Comparison of ENCODE assay signal across 16 cellular contexts in the genomic region with DNA sequence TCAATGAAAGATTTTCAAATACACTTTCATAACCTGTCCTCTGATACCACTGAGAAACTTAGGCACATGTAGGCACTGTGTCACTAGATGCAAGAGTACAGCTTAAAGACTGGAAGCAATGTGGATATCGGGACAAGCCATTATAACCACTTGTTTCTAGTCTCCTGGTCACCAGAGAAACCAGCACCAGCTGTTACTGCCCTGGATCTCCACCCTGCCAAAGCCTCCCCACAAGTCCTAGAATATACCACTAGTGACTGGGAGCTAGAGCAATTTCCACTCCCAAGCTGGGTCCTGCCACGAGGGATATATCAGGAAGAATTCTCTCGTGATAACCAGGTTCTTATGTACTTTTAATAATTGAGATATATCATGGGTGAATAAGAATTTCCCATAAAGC. TPM values are rescaled to one million over a fixed set of nuclear protein-coding genes. Genes with fewer than 3 reads are reported as not detected.
DNase-seq lines count a peak whose midpoint lies in the region; ATAC-seq and TF ChIP-seq lines count a peak whose summit lies in the region.
"Had no signal": no experiment of that assay in that cellular context is flagged by ENCODE, and none has a peak within 500 bp of the region (broad histone marks: within the 10 kb centered on the region; RNA-seq: fewer than 3 reads in every experiment).

No MANE protein-coding gene starts in this region.

- H3K4me3 ChIP-seq in right cardiac atrium (ENCODE audit: low read length), result no peak overlapping the region
- H3K4me3 ChIP-seq: BLaER1 treated with 17β-estradiol and CSF1 and Interleukin-3, amounts not matched to agents 10 nM and 100 nM had no signal

- peaks cover 12% of the 10 kb centered on the region for H3K36me3 Mint-ChIP-seq in activated naive CD8-positive, alpha-beta T cell
- peaks cover 19% of the 10 kb centered on the region for H3K36me3 Mint-ChIP-seq in activated naive CD8-positive, alpha-beta T cell treated with anti-CD3 and anti-CD28 coated beads for 36 hours
- H3K36me3 Mint-ChIP-seq in osteocyte (ENCODE audit: unreplicated experiment), result peaks cover 31% of the 10 kb centered on the region

- no peaks in the 10 kb centered on the region for H3K9me3 Mint-ChIP-seq in activated naive CD8-positive, alpha-beta T cell (ENCODE audit: low read depth)
- no peaks in the 10 kb centered on the region for H3K9me3 Mint-ChIP-seq in activated naive CD8-positive, alpha-beta T cell treated with anti-CD3 and anti-CD28 coated beads for 36 hours
- H3K9me3 Mint-ChIP-seq in osteocyte (ENCODE audit: unreplicated experiment), result no peaks in the 10 kb centered on the region
- H3K9me3 Mint-ChIP-seq in stimulated activated naive CD8-positive, alpha-beta T cell treated with anti-CD3 and anti-CD28 coated beads, Interleukin-15, amount 100 ng/mL, for 72 hours, result no peaks in the 10 kb centered on the region
- H3K9me3 Mint-ChIP-seq: CD8-positive, alpha-beta memory T cell; H9; IgD-negative memory B cell had no signal

- H3K4me1 ChIP-seq in right cardiac atrium (ENCODE audit: control insufficient read depth, insufficient read depth, low read length), result peaks cover 6% of the 10 kb centered on the region
- H3K4me1 ChIP-seq: Caco-2 had no signal

- 83% methylated on average over 3 of the region's 3 CpGs for WGBS in right cardiac atrium

- H3K4me3 Mint-ChIP-seq in activated naive CD8-positive, alpha-beta T cell, result no peak overlapping the region
- H3K4me3 Mint-ChIP-seq in activated naive CD8-positive, alpha-beta T cell treated with anti-CD3 and anti-CD28 coated beads for 36 hours, result no peak overlapping the region
- H3K4me3 Mint-ChIP-seq in osteocyte (ENCODE audit: unreplicated experiment), result no peak overlapping the region
- H3K4me3 Mint-ChIP-seq in stimulated activated naive CD8-positive, alpha-beta T cell treated with anti-CD3 and anti-CD28 coated beads, Interleukin-15, amount 100 ng/mL, for 72 hours, result no peak overlapping the region
- H3K4me3 Mint-ChIP-seq: CD8-positive, alpha-beta memory T cell; H9; IgD-negative memory B cell had no signal

- DNase-seq in activated naive CD8-positive, alpha-beta T cell treated with anti-CD3 and anti-CD28 coated beads for 36 hours, result no peak
- DNase-seq in left lobe of liver (ENCODE audit: low spot score) (no peak), osteocyte (ENCODE audit: extremely low spot score, unreplicated experiment) (peak; percentile 25), right cardiac atrium (no peak), mucosa of gallbladder (ENCODE audit: low spot score) (no peak)
- DNase-seq in stimulated activated naive CD8-positive, alpha-beta T cell treated with anti-CD3 and anti-CD28 coated beads, Interleukin-15, amount 100 ng/mL, for 72 hours, result no peak
- DNase-seq: 8988T; Caco-2; CD8-positive, alpha-beta memory T cell; DMS79; GDM1; H9 had no signal

- ATAC-seq in left lobe of liver (peak; percentile 43), right cardiac atrium (no peak)
- ATAC-seq in stimulated activated naive CD8-positive, alpha-beta T cell treated with anti-CD3 and anti-CD28 coated beads, Interleukin-15, amount 100 ng/mL, for 72 hours, result no peak
- ATAC-seq: HepG2 had no signal

- H3K27me3 Mint-ChIP-seq in activated naive CD8-positive, alpha-beta T cell, result no peaks in the 10 kb centered on the region
- no peaks in the 10 kb centered on the region for H3K27me3 Mint-ChIP-seq in activated naive CD8-positive, alpha-beta T cell treated with anti-CD3 and anti-CD28 coated beads for 36 hours
- no peaks in the 10 kb centered on the region for H3K27me3 Mint-ChIP-seq in osteocyte (ENCODE audit: unreplicated experiment)
- H3K27me3 Mint-ChIP-seq in stimulated activated naive CD8-positive, alpha-beta T cell treated with anti-CD3 and anti-CD28 coated beads, Interleukin-15, amount 100 ng/mL, for 72 hours, result no peaks in the 10 kb centered on the region
- H3K27me3 Mint-ChIP-seq: CD8-positive, alpha-beta memory T cell; IgD-negative memory B cell had no signal

- intact Hi-C loops in right cardiac atrium (cut with DNase I), result no loop called here

- H3K9me3 ChIP-seq in right cardiac atrium (ENCODE audit: control insufficient read depth, low read length), result no peaks in the 10 kb centered on the region
- H3K9me3 ChIP-seq: BLaER1 treated with 17β-estradiol and CSF1 and Interleukin-3, amounts not matched to agents 10 nM and 100 nM; Caco-2 had no signal

- H3K27ac ChIP-seq in right cardiac atrium (ENCODE audit: low read length), result no peak overlapping the region
- H3K27ac ChIP-seq: BLaER1 treated with 17β-estradiol and CSF1 and Interleukin-3, amounts not matched to agents 10 nM and 100 nM had no signal

- H3K27ac Mint-ChIP-seq in activated naive CD8-positive, alpha-beta T cell, result peak overlapping the region; percentile 19
- no peak overlapping the region for H3K27ac Mint-ChIP-seq in activated naive CD8-positive, alpha-beta T cell treated with anti-CD3 and anti-CD28 coated beads for 36 hours
- no peak overlapping the region for H3K27ac Mint-ChIP-seq in osteocyte (ENCODE audit: unreplicated experiment)
- peak overlapping the region in 1 of 2 donors; percentile 33 for H3K27ac Mint-ChIP-seq in stimulated activated naive CD8-positive, alpha-beta T cell treated with anti-CD3 and anti-CD28 coated beads, Interleukin-15, amount 100 ng/mL, for 72 hours
- H3K27ac Mint-ChIP-seq: H9 had no signal

- no peaks in the 10 kb centered on the region for H3K27me3 ChIP-seq in right cardiac atrium (ENCODE audit: control insufficient read depth, insufficient read depth)
- H3K27me3 ChIP-seq: BLaER1 treated with 17β-estradiol and CSF1 and Interleukin-3, amounts not matched to agents 10 nM and 100 nM had no signal

- peaks cover 13% of the 10 kb centered on the region for H3K4me1 Mint-ChIP-seq in activated naive CD8-positive, alpha-beta T cell (ENCODE audit: low read depth)
- H3K4me1 Mint-ChIP-seq in activated naive CD8-positive, alpha-beta T cell treated with anti-CD3 and anti-CD28 coated beads for 36 hours, result peaks cover 11% of the 10 kb centered on the region
- peaks cover 3% of the 10 kb centered on the region for H3K4me1 Mint-ChIP-seq in osteocyte (ENCODE audit: unreplicated experiment)
- H3K4me1 Mint-ChIP-seq in stimulated activated naive CD8-positive, alpha-beta T cell treated with anti-CD3 and anti-CD28 coated beads, Interleukin-15, amount 100 ng/mL, for 72 hours, result no peaks in the 10 kb centered on the region
- H3K4me1 Mint-ChIP-seq: H9 had no signal

- no peak for TF ChIP-seq CTCF in osteocyte (IDR thresholded peaks at IDR 0.05)

RNA-seq across cellular contexts. Expression of a gene that starts 19.5 kb away (rescaled TPM):
- 10 to 100 TPM; 40.0 to 45.3 TPM for total RNA-seq in activated naive CD8-positive, alpha-beta T cell treated with anti-CD3 and anti-CD28 coated beads for 36 hours
- total RNA-seq in left lobe of liver, result 73.3 TPM
- total RNA-seq in osteocyte, result 66.4 and 73.8 TPM in 2 replicates
- 100 to 1,000 TPM; 103 to 119 (median 112) TPM for total RNA-seq in right cardiac atrium
- 91.8 TPM for polyA plus RNA-seq in right cardiac atrium
- total RNA-seq in mucosa of gallbladder, result 104 TPM

RNA-seq across cellular contexts. Expression of a gene that starts 41.5 kb away (rescaled TPM):
- 10 to 100 TPM; 66.5 to 67.3 TPM for total RNA-seq in activated naive CD8-positive, alpha-beta T cell treated with anti-CD3 and anti-CD28 coated beads for 36 hours
- total RNA-seq in left lobe of liver, result 19.4 TPM
- total RNA-seq in osteocyte, result 50.6 and 55.3 TPM in 2 replicates
- 10 to 100 TPM; 21.4 to 34.4 (median 30.4) TPM for total RNA-seq in right cardiac atrium
- polyA plus RNA-seq in right cardiac atrium, result 75.7 TPM
- 31.8 TPM for total RNA-seq in mucosa of gallbladder
